In the genomic region with DNA sequence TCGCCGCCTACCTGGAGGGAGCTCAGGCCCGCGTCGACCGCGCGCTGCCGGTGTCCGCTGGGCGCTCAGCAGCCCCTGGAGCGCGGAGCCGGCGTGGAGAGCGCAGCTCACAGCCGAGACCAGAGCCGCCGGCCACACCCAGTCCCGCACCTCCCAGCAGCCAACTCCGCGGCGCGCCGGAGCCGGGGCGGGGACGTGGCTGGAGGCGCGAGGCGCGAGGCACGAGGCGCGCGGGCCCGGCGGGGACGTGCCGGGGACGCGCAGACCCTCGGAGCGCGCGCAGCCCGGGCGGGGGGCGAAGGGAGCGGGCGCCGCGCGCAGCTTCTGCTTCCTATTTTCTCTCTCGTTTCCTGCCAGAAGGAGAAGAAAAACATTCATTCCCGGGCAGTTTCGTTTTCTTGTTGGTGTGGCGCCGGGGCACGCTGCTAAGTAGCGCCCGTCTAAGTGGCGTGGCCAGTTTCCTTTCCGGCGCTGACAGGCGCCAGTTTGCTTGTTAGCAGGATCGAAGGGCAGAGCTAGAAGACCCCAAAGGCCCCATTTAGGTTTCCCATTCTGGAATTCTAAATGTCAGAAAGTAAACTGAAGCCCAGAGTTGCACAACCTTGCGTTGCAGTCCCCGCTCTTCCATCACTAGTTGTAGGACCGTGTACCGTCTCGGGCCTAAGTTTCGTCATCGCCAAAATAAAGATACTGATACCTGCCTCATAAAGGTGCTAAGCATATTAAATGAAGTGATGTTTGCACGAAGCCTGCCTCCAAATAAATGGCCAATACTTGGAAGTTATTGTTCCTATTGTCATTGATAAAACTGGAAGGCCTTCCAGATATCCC, we compare ENCODE assay signal across 8 cellular contexts. TPM values are rescaled to one million over a fixed set of nuclear protein-coding genes. Genes with fewer than 3 reads are reported as not detected.
DNase-seq lines count a peak whose midpoint lies in the region; ATAC-seq and TF ChIP-seq lines count a peak whose summit lies in the region.

TSS of gene GNB4 (minus strand) at position 136 of the 831 bp plus-strand sequence. CDS start 25,270 bp downstream, outside the sequence.

- H3F3A ChIP-seq in GM23248 (ENCODE audit: insufficient read depth) (peaks cover 40% of the 10 kb centered on the region), neural progenitor cell (ENCODE audit: low read depth) (peaks cover 44% of the 10 kb centered on the region)

- H3K79me2 ChIP-seq in GM23248 (ENCODE audit: insufficient read depth) (peaks cover 43% of the 10 kb centered on the region), KMS-11 (ENCODE audit: insufficient read depth, low read depth) (peaks cover 5% of the 10 kb centered on the region; the same call in 1 of the 2 replicates), neural progenitor cell (ENCODE audit: low read depth) (peaks cover 43% of the 10 kb centered on the region)

- H3K9ac ChIP-seq in GM23248 = peak within 1 kb of the TSS; percentile 96
- H3K9ac ChIP-seq in KMS-11 = peak within 1 kb of the TSS; percentile 64
- H3K9ac ChIP-seq in neural progenitor cell = peak within 1 kb of the TSS; percentile 9

- H3K36me3 Mint-ChIP-seq in neural progenitor cell = peaks cover 3% of the 10 kb centered on the region

- H4K20me1 ChIP-seq in GM23248 (ENCODE audit: insufficient read depth) (no peaks in the 10 kb centered on the region; the same call in 1 of the 2 replicates), KMS-11 (ENCODE audit: insufficient read depth) (no peaks in the 10 kb centered on the region), neural progenitor cell (ENCODE audit: low read depth) (peaks cover 4% of the 10 kb centered on the region)

- H3K9me3 ChIP-seq in GM23248 (ENCODE audit: low read depth) = no peaks in the 10 kb centered on the region
- no peaks in the 10 kb centered on the region for H3K9me3 ChIP-seq in gastroesophageal sphincter
- no peaks in the 10 kb centered on the region for H3K9me3 ChIP-seq in neural progenitor cell (ENCODE audit: low read depth)
- no peaks in the 10 kb centered on the region for H3K9me3 ChIP-seq in transverse colon

- H3K4me2 ChIP-seq in GM23248 (ENCODE audit: unreplicated experiment) (peak within 1 kb of the TSS; percentile 100), KMS-11 (peak within 1 kb of the TSS; percentile 76), neural progenitor cell (peak within 1 kb of the TSS; percentile 82)

- H3K4me3 ChIP-seq in GM23248 (peak within 1 kb of the TSS; percentile 95), KMS-11 (IDR thresholded peaks at IDR 0.05; ENCODE audit: insufficient read depth, low read depth, low read length) (peak within 1 kb of the TSS; percentile 29), gastroesophageal sphincter (peak within 1 kb of the TSS; percentile 63 to 79), neural progenitor cell (peak within 1 kb of the TSS; percentile 92), transverse colon (peak within 1 kb of the TSS; percentile 49 to 77 (median 56))

- WGBS in GM23248 (ENCODE audit: low coverage in 1 of 2, low lambda C conversion rate in 2 of 2, missing lambda C conversion rate in 2 of 2), 2 experiments = 1% methylated on average over 56 to 73 of the region's 75 CpGs
- 0% methylated on average over 8 to 17 of the region's 75 CpGs for WGBS in gastroesophageal sphincter (ENCODE audit: low coverage in 1 of 2), 2 donors
- whole genome bisulfite sequencing in transverse colon (ENCODE audit: low coverage in 1 of 2), 2 donors = 6 to 40% methylated on average over 1 to 49 of the region's 75 CpGs

- H3K27me3 ChIP-seq in GM23248 (replicated peaks; ENCODE audit: insufficient read depth) = no peaks in the 10 kb centered on the region
- no peaks in the 10 kb centered on the region for H3K27me3 ChIP-seq in KMS-11 (ENCODE audit: insufficient read depth, low read depth)
- no peaks in the 10 kb centered on the region for H3K27me3 ChIP-seq in gastroesophageal sphincter
- no peaks in the 10 kb centered on the region for H3K27me3 ChIP-seq in neural progenitor cell
- H3K27me3 ChIP-seq in transverse colon = peaks cover 27% of the 10 kb centered on the region

- TF ChIP-seq POLR2A in gastroesophageal sphincter (IDR thresholded peaks at IDR 0.05) (peak; percentile 78 to 82), transverse colon (IDR thresholded peaks at IDR 0.05) (no peak)

- peak within 1 kb of the TSS; percentile 96 for H3K4me3 Mint-ChIP-seq in neural progenitor cell

- H2AFZ ChIP-seq in GM23248 (peak within 1 kb of the TSS; percentile 88), KMS-11 (ENCODE audit: low read depth) (peak within 1 kb of the TSS; percentile 96), neural progenitor cell (replicated peaks) (peak within 1 kb of the TSS; percentile 91)

- H3K9me3 Mint-ChIP-seq in neural progenitor cell = no peaks in the 10 kb centered on the region

- H3K36me3 ChIP-seq in GM23248 (ENCODE audit: low read depth) = no peaks in the 10 kb centered on the region
- H3K36me3 ChIP-seq in KMS-11 (ENCODE audit: insufficient read depth) = no peaks in the 10 kb centered on the region; the same call in 1 of the 2 replicates
- no peaks in the 10 kb centered on the region for H3K36me3 ChIP-seq in gastroesophageal sphincter
- no peaks in the 10 kb centered on the region for H3K36me3 ChIP-seq in neural progenitor cell
- H3K36me3 ChIP-seq in transverse colon = no peaks in the 10 kb centered on the region

- H3K27ac ChIP-seq in GM23248 = peak within 1 kb of the TSS; percentile 95
- H3K27ac ChIP-seq in KMS-11 = peak within 1 kb of the TSS; percentile 33
- H3K27ac ChIP-seq in gastroesophageal sphincter = peak within 1 kb of the TSS; percentile 80 to 98 (median 96)
- peak within 1 kb of the TSS; percentile 59 for H3K27ac ChIP-seq in neural progenitor cell
- peak within 1 kb of the TSS; percentile 90 to 97 (median 92) for H3K27ac ChIP-seq in transverse colon

- peaks cover 11% of the 10 kb centered on the region for H3K27me3 Mint-ChIP-seq in neural progenitor cell (ENCODE audit: insufficient read depth, low read depth)

- TF ChIP-seq CTCF in KMS-11 (conservative IDR thresholded peaks at IDR 0.05; ENCODE audit: low read depth, low read length) = no peak
- peak in 1 of 4 experiments; percentile 12 for TF ChIP-seq CTCF in gastroesophageal sphincter (IDR thresholded peaks at IDR 0.05)
- TF ChIP-seq CTCF in neural progenitor cell (IDR thresholded peaks at IDR 0.05) = no peak
- no peak for TF ChIP-seq CTCF in transverse colon (IDR thresholded peaks at IDR 0.05)

- peaks cover 46% of the 10 kb centered on the region for H3K4me1 Mint-ChIP-seq in neural progenitor cell

- intact Hi-C loops in transverse colon (cut with DNase I; ENCODE audit: low total_unique reads) = loop anchor here (5.0 kb wide), 1 partner anchor 104 kb away; the partner anchor contains the start of gene MFN1

- in situ Hi-C loops in GM23248 (cut with MboI) (no loop called here), transverse colon (cut with MboI; ENCODE audit: low pct_ligation_motif_present in 1 of 4, low pct_unique_long_range_greater_than_20kb in 1 of 4, low sequenced_read_pairs in 3 of 4) (no loop called here)

- no peak for TF ChIP-seq EP300 in gastroesophageal sphincter (IDR thresholded peaks at IDR 0.05)
- TF ChIP-seq EP300 in transverse colon (IDR thresholded peaks at IDR 0.05; ENCODE audit: low read depth) = no peak

- H3K9me2 ChIP-seq in GM23248 (ENCODE audit: insufficient read depth) = no peaks in the 10 kb centered on the region

- ATAC-seq in gastroesophageal sphincter = peak; percentile 95

- peak within 1 kb of the TSS; percentile 83 for H3K27ac Mint-ChIP-seq in neural progenitor cell

- H3K4me1 ChIP-seq in GM23248 (ENCODE audit: insufficient read depth) (peaks cover 28% of the 10 kb centered on the region), KMS-11 (ENCODE audit: low read depth, poor library complexity, severe bottlenecking) (peaks cover 16% of the 10 kb centered on the region), gastroesophageal sphincter (peaks cover 27 to 47% (median 30%) of the 10 kb centered on the region in 3 donors), neural progenitor cell (peaks cover 39% of the 10 kb centered on the region), transverse colon (peaks cover 0 to 32% (median 8%) of the 10 kb centered on the region in 4 donors)

- DNase-seq in ELR (ENCODE audit: low read depth) (peak; percentile 90), GM23248 (peak; percentile 95), RPMI7951 (ENCODE audit: low read depth) (peak; percentile 88), neural progenitor cell (ENCODE audit: low spot score) (peak; percentile 91), transverse colon (peak; percentile 62)
- DNase-seq in activated naive CD4-positive, alpha-beta T cell treated with anti-CD3 and anti-CD28 coated beads, Interleukin-2, amount 50 U/mL, for 16 hours = peak; percentile 36

RNA-seq across cellular contexts. Expression of gene GNB4, which starts in this region (rescaled TPM):
- 84.7 and 88.1 TPM in 2 replicates for total RNA-seq in GM23248 (2014; rRNA removed; shearing (Covaris generic))
- 42.3 and 47.3 TPM in 2 replicates for polyA plus RNA-seq in GM23248 (2016; fragmentation: Nextera tagmentation; extraction: Ambion mirVana)
- 72.1 and 91.1 TPM in 2 replicates for total RNA-seq in RPMI7951 (2014; rRNA removed; shearing (Covaris generic))
- total RNA-seq in gastroesophageal sphincter (100 to 1,000 TPM in 1 of 4 donors, 10 to 100 TPM in 3; 74.2 to 158 (median 82.1) TPM), neural progenitor cell (ENCODE audit: low replicate concordance) (43.5 and 74.6 TPM in 2 replicates), transverse colon (10 to 100 TPM in 2 of 4 donors, 1 to 10 TPM in 2; 9.0 to 11.6 (median 10.2) TPM)

Comparison
In these comparisons a context has a peak if more than half of its experiments do, and no peak if none do; other contexts are left out.
1. Peak in every context shown above with its lines: DNase-seq, ATAC-seq, H3K4me3 ChIP-seq and H3K27ac ChIP-seq.
2. DNase-seq: peak in every context shown above with its lines; median percentile 95 in GM23248; 91 in neural progenitor cell; 90 in ELR; 88 in RPMI7951; 62 in transverse colon; 36 in activated naive CD4-positive, alpha-beta T cell treated with anti-CD3 and anti-CD28 coated beads, Interleukin-2, amount 50 U/mL, for 16 hours.
3. H3K27ac ChIP-seq: peak in every context shown above with its lines; median percentile 96 in gastroesophageal sphincter; 95 in GM23248; 92 in transverse colon; 59 in neural progenitor cell; 33 in KMS-11.
4. H3K4me3 ChIP-seq: peak in every context shown above with its lines; median percentile 95 in GM23248; 92 in neural progenitor cell; 71 in gastroesophageal sphincter; 56 in transverse colon; 29 in KMS-11.
5. H3K9ac ChIP-seq: peak in every context shown above with its lines; median percentile 96 in GM23248; 64 in KMS-11; 9 in neural progenitor cell.